ENCODE assay signal across 20 cellular contexts in genomic region chr12:20127401-20127800, GRCh38.
"Had no signal": no experiment of that assay in that cellular context is flagged by ENCODE, and none has a peak within 500 bp of the region (broad histone marks: within the 10 kb centered on the region; RNA-seq: fewer than 3 reads in every experiment).

No MANE protein-coding gene starts in this region.

- DNase-seq: activated CD4-positive, alpha-beta T cell treated with anti-CD3 and anti-CD28 coated beads for 1 hour; activated CD4-positive, alpha-beta T cell treated with anti-CD3 and anti-CD28 coated beads, Interleukin-2, amount 50 U/mL, for 4 hours; activated gamma-delta T cell treated with Interleukin-2 at 50 U/mL for 16 hours; amygdala; caudate nucleus; foreskin melanocyte; hypothalamus; kidney; midbrain; stimulated activated CD4-positive, alpha-beta T cell treated with anti-CD3 and anti-CD28 coated beads, Interleukin-12 subunit alpha, Interleukin-12 subunit beta, amount 100 ng/mL, for 4 hours; stimulated activated CD4-positive, alpha-beta T cell treated with anti-CD3 and anti-CD28 coated beads, Interleukin-1b, Interleukin-23, amount 100 ng/mL, for 48 hours; stimulated activated CD8-positive, alpha-beta memory T cell treated with anti-CD3 and anti-CD28 coated beads, Interleukin-4, amount 100 ng/mL, for 48 hours; stimulated activated naive CD4-positive, alpha-beta T cell; upper lobe of right lung; WERI-Rb-1 had no signal

- H3K9me3 Mint-ChIP-seq: activated T-helper 1 cell treated with anti-CD3 and anti-CD28 coated beads, Interleukin-12 subunit alpha, Interleukin-12 subunit beta, Interleukin-2, Interleukin-4 antibody, amounts not matched to agents 30 ng/mL and 10 ng/mL and 1 ng/mL, durations not matched to agents 14 hours and 24 hours and 36 hours; nephron had no signal

- H3K36me3 Mint-ChIP-seq: activated naive CD4-positive, alpha-beta T cell treated with anti-CD3 and anti-CD28 coated beads, Interleukin-2, amount 50 U/mL, for 72 hours had no signal

- H3K36me3 ChIP-seq: upper lobe of right lung, WERI-Rb-1 had no signal

- H3K4me3 Mint-ChIP-seq: activated T-helper 1 cell treated with anti-CD3 and anti-CD28 coated beads, Interleukin-12 subunit alpha, Interleukin-12 subunit beta, Interleukin-2, Interleukin-4 antibody, amounts not matched to agents 30 ng/mL and 10 ng/mL and 1 ng/mL, durations not matched to agents 14 hours and 24 hours and 36 hours; nephron had no signal

- H3K27ac Mint-ChIP-seq: activated naive CD4-positive, alpha-beta T cell treated with anti-CD3 and anti-CD28 coated beads, Interleukin-2, amount 50 U/mL, for 72 hours; activated T-helper 1 cell treated with anti-CD3 and anti-CD28 coated beads, Interleukin-12 subunit alpha, Interleukin-12 subunit beta, Interleukin-2, Interleukin-4 antibody, amounts not matched to agents 30 ng/mL and 10 ng/mL and 1 ng/mL, durations not matched to agents 14 hours and 24 hours and 36 hours; nephron had no signal

- H3K27me3 ChIP-seq: upper lobe of right lung had no signal

- H3K4me1 Mint-ChIP-seq: nephron had no signal

- ATAC-seq: activated naive CD4-positive, alpha-beta T cell treated with anti-CD3 and anti-CD28 coated beads, Interleukin-2, amount 50 U/mL, for 72 hours; left lobe of liver; upper lobe of right lung had no signal

- H3K27ac ChIP-seq: coronary artery, upper lobe of right lung, WERI-Rb-1 had no signal

- H3K4me3 ChIP-seq: coronary artery, upper lobe of right lung had no signal

- FAIRE-seq: kidney had no signal

- H3K9me3 ChIP-seq: upper lobe of right lung had no signal
